ENCODE assay signal across 27 cellular contexts in the genomic region with DNA sequence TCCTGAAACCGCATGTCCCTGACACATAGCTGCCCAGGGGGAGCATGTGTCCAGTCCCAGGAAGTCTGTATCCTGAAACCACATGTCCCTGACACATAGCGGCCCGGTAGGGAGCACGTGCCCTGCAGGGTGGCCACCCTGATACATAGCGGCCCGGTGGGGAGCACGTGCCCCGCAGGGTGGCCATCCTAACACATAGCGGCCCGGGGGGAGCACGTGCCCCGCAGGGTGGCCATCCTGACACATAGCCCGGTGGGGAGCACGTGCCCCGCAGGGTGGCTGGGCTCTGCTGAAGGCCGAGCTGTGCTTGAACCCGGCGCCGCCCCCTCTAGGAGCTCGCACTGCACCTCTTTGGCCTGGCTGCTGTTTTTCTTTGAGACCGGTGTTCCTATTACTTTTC. TPM values are rescaled to one million over a fixed set of nuclear protein-coding genes. Genes with fewer than 3 reads are reported as not detected.
"Had no signal": no experiment of that assay in that cellular context is flagged by ENCODE, and none has a peak within 500 bp of the region (broad histone marks: within the 10 kb centered on the region; RNA-seq: fewer than 3 reads in every experiment).

No MANE protein-coding gene starts in this region.

- H3K4me3 ChIP-seq: adrenal gland, ascending aorta, left lung, tibial artery had no signal

- H3K9me3 ChIP-seq: adrenal gland, ascending aorta, left lung, tibial artery had no signal

- H3K4me3 Mint-ChIP-seq: activated T-cell treated with anti-CD3 and anti-CD28 coated beads, Interleukin-2, amount 50 U/mL, for 24 hours; central memory CD8-positive, alpha-beta T cell; natural killer cell; stimulated activated naive CD8-positive, alpha-beta T cell treated with anti-CD3 and anti-CD28 coated beads, Interleukin-15, Interleukin-2, amounts not matched to agents 100 ng/mL and 50 ng/mL, for 24 hours had no signal

- H3K4me1 ChIP-seq: adrenal gland, ascending aorta, foreskin keratinocyte, left lung, tibial artery had no signal

- H3K36me3 Mint-ChIP-seq: natural killer cell had no signal

- H3K4me1 Mint-ChIP-seq: central memory CD8-positive, alpha-beta T cell; natural killer cell had no signal

- H3K27ac Mint-ChIP-seq: activated T-helper 2 cell treated with anti-CD3 and anti-CD28 coated beads, Interferon-gamma antibody, Interleukin-2, Interleukin-4, amounts not matched to agents 10 μg/mL and 5 μg/mL and 100 μg/mL, durations not matched to agents 14 hours and 24 hours and 36 hours; natural killer cell; progenitor cell of endocrine pancreas; stimulated activated naive CD8-positive, alpha-beta T cell treated with anti-CD3 and anti-CD28 coated beads, Interleukin-15, Interleukin-2, amounts not matched to agents 100 ng/mL and 50 ng/mL, for 24 hours had no signal

- ATAC-seq: left lung, natural killer cell had no signal

- DNase-seq: activated CD4-positive, alpha-beta T cell treated with anti-CD3 and anti-CD28 coated beads for 1 hour; activated CD4-positive, alpha-beta T cell treated with anti-CD3 and anti-CD28 coated beads, Interleukin-2, amount 50 U/mL, for 1 hour; activated CD8-positive, alpha-beta memory T cell treated with anti-CD3 and anti-CD28 coated beads for 24 hours; activated CD8-positive, alpha-beta memory T cell treated with anti-CD3 and anti-CD28 coated beads, Interleukin-2, amount 50 U/mL, for 4 hours; activated naive CD4-positive, alpha-beta T cell; activated T-cell treated with anti-CD3 and anti-CD28 coated beads, Interleukin-2, amount 50 U/mL, for 24 hours; adrenal gland; brain microvascular endothelial cell; effector memory CD4-positive, alpha-beta T cell; foreskin keratinocyte; glutamatergic neuron; hippocampal formation; kidney glomerular epithelial cell; left lung; midbrain; natural killer cell; retina; stimulated activated CD4-positive, alpha-beta T cell treated with anti-CD3 and anti-CD28 coated beads, Interleukin-4, amount 100 ng/mL, for 24 hours; T-helper 9 cell; tibial artery had no signal

- H3K9me3 Mint-ChIP-seq: activated T-cell treated with anti-CD3 and anti-CD28 coated beads, Interleukin-2, amount 50 U/mL, for 24 hours; activated T-helper 2 cell treated with anti-CD3 and anti-CD28 coated beads, Interferon-gamma antibody, Interleukin-2, Interleukin-4, amounts not matched to agents 10 μg/mL and 5 μg/mL and 100 μg/mL, durations not matched to agents 14 hours and 24 hours and 36 hours; central memory CD8-positive, alpha-beta T cell; natural killer cell; stimulated activated naive CD8-positive, alpha-beta T cell treated with anti-CD3 and anti-CD28 coated beads, Interleukin-15, Interleukin-2, amounts not matched to agents 100 ng/mL and 50 ng/mL, for 24 hours had no signal

- H3K27ac ChIP-seq: adrenal gland, ascending aorta, brain microvascular endothelial cell, foreskin keratinocyte, left lung, tibial artery had no signal

- H3K27me3 ChIP-seq: adrenal gland, ascending aorta, brain microvascular endothelial cell, foreskin keratinocyte, left lung, tibial artery had no signal

- FAIRE-seq: colon had no signal

RNA-seq across cellular contexts. Expression of gene CPNE7, which starts 33.8 kb away (rescaled TPM):
- total RNA-seq: ascending aorta, urinary bladder had no signal
